ENCODE assay signal across 8 cellular contexts in genomic region chr19:1383311-1384084, GRCh38. TPM values are rescaled to one million over a fixed set of nuclear protein-coding genes. Genes with fewer than 3 reads are reported as not detected.
DNase-seq lines count a peak whose midpoint lies in the region; ATAC-seq lines count a peak whose summit lies in the region.

TSS of gene NDUFS7 (plus strand) at chr19:1383907. CDS start at chr19:1383927, 20 bp downstream.

- H3K27ac ChIP-seq in effector memory CD4-positive, alpha-beta T cell (ENCODE audit: insufficient read depth, low read length, poor library complexity, severe bottlenecking), result peak within 1 kb of the TSS; percentile 72

- peak within 1 kb of the TSS; percentile 100 for H3K27ac Mint-ChIP-seq in memory B cell

- peaks cover 12% of the 10 kb centered on the region for H3K4me1 Mint-ChIP-seq in memory B cell

- H3K9me3 Mint-ChIP-seq in memory B cell, result no peaks in the 10 kb centered on the region

- peak within 1 kb of the TSS; percentile 94 for H3K4me3 ChIP-seq in effector memory CD4-positive, alpha-beta T cell (ENCODE audit: insufficient read depth, low read depth, low read length, poor library complexity, severe bottlenecking)

- peak; percentile 62 for ATAC-seq in GM21360 (IDR thresholded peaks at IDR 0.05; ENCODE audit: unreplicated experiment)
- ATAC-seq in memory B cell (ENCODE audit: low read depth), result peak; percentile 81

- peaks cover 9% of the 10 kb centered on the region for H3K4me1 ChIP-seq in effector memory CD4-positive, alpha-beta T cell (ENCODE audit: control insufficient read depth, insufficient read depth, low read length, poor library complexity, severe bottlenecking)

- no peaks in the 10 kb centered on the region for H3K27me3 Mint-ChIP-seq in memory B cell

- no peaks in the 10 kb centered on the region for H3K27me3 ChIP-seq in effector memory CD4-positive, alpha-beta T cell (replicated peaks; ENCODE audit: control insufficient read depth, insufficient read depth, low read length, poor library complexity, severe bottlenecking)

- H3K9me3 ChIP-seq in effector memory CD4-positive, alpha-beta T cell (ENCODE audit: control insufficient read depth, low read length), result no peaks in the 10 kb centered on the region

- H3K36me3 Mint-ChIP-seq in memory B cell, result peaks cover 4% of the 10 kb centered on the region

- H3K36me3 ChIP-seq in effector memory CD4-positive, alpha-beta T cell (ENCODE audit: control insufficient read depth, insufficient read depth, low read length), result peaks cover 6% of the 10 kb centered on the region

- DNase-seq in COR-L47 (lab: John Stamatoyannopoulos, UW), result peak; percentile 88
- peak; percentile 90 for DNase-seq in HT1080 (ENCODE audit: low read depth)
- peak; percentile 75 to 91 for DNase-seq in NOMO-1 (lab: John Stamatoyannopoulos, UW; ENCODE audit: unreplicated experiment in 2 of 2)
- DNase-seq in activated CD8-positive, alpha-beta memory T cell treated with anti-CD3 and anti-CD28 coated beads for 24 hours, result peak; percentile 100
- peak; percentile 86 to 93 (median 89) for DNase-seq in effector memory CD4-positive, alpha-beta T cell
- peak; percentile 99 to 100 for DNase-seq in memory B cell (ENCODE audit: low spot score in 2 of 2)
- DNase-seq in stimulated activated CD8-positive, alpha-beta memory T cell treated with anti-CD3 and anti-CD28 coated beads, Interleukin-12 subunit alpha, Interleukin-12 subunit beta, amount 100 ng/mL, for 24 hours (ENCODE audit: extremely low read depth), result peak; percentile 70

- H3K4me3 Mint-ChIP-seq in memory B cell, result peak within 1 kb of the TSS; percentile 93

RNA-seq across cellular contexts. Expression of gene NDUFS7, which starts in this region (rescaled TPM):
- total RNA-seq in HT1080 (2014; rRNA removed; shearing (Covaris generic)), result 101 and 141 TPM in 2 replicates
- polyA plus RNA-seq in HT1080 (2015; cell fraction: cytosol; rRNA removed), result 114 and 126 TPM in 2 replicates
- 53.6 and 62.7 TPM in 2 replicates for polyA plus RNA-seq in HT1080 (2015; cell fraction: nucleus; rRNA removed)

Comparison
In these comparisons a context has a peak if more than half of its experiments do, and no peak if none do; other contexts are left out.
1. Peak in every context shown above with its lines: DNase-seq, ATAC-seq, H3K4me3 ChIP-seq and H3K27ac ChIP-seq.